18 cellular contexts compared by ENCODE assay signal in the genomic region with DNA sequence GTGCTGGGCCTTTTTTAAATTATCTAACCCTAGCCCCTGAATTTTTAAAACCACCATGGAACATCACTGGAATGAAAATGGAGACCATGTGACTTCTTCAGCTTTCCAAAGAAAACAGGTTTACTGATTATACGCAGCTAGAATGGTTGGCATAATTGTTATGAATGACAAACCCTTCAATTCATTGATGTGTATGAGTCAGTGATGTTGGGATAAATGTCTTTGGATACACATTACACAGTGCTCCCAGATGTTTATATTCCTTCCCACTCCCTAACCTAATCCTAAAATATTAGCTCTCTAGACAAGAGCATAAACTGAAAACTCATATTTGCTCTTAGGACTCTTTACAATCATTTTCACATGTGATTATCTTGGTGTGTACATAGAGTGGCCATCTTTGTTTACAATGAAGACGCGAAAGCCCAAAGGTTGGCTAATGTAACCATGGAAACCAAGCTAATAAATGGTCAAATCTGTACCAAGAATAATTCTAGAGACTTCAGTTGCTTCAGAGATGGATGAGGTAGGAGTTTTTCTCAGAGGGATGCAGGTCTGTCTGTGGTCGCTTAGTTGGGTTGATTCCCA.
DNase-seq lines count a peak whose midpoint lies in the region; ATAC-seq, FAIRE-seq and TF ChIP-seq lines count a peak whose summit lies in the region.
"Had no signal": no experiment of that assay in that cellular context is flagged by ENCODE, and none has a peak within 500 bp of the region (broad histone marks: within the 10 kb centered on the region; RNA-seq: fewer than 3 reads in every experiment).

No MANE protein-coding gene starts in this region.

- FAIRE-seq in A549 (lab: Jason Lieb, UNC), result no peak
- FAIRE-seq: GM19239, H54 had no signal

- H3K4me2 ChIP-seq in A549, result peak overlapping the region; percentile 17
- no peak overlapping the region for H3K4me2 ChIP-seq in PC-3 (ENCODE audit: low read length)
- no peak overlapping the region for H3K4me2 ChIP-seq in hepatocyte
- H3K4me2 ChIP-seq: BLaER1, PC-9 had no signal

- BruUV-seq in PC-3 (replicated peaks; lab: Mats Ljungman, UMichigan), result no TSS peak

- H3K9me2 ChIP-seq in PC-3 (replicated peaks; ENCODE audit: low read length) (no peaks in the 10 kb centered on the region), hepatocyte (replicated peaks; ENCODE audit: insufficient read depth) (no peaks in the 10 kb centered on the region)

- H3K27ac ChIP-seq in A549 (0 out of 6 replicates have a peak overlapping the region, but pooled peaks of 1 of the 2 experiments have one; percentile 18), HEK293 (ENCODE audit: extremely low read depth, low read depth, low read length) (no peak overlapping the region), PC-3 (ENCODE audit: low read length) (peak overlapping the region; percentile 38), hepatocyte (peak overlapping the region; percentile 10), stomach (no peak overlapping the region), upper lobe of right lung (no peak overlapping the region)
- H3K27ac ChIP-seq: BLaER1, PC-9 had no signal

- ATAC-seq in A549, result peak in 1 of 2 experiments; percentile 74; a peak in 3 of 6 replicates
- ATAC-seq in PC-3, result 0 out of 2 replicates have a peak, but pooled peaks have one; percentile 8
- no peak for ATAC-seq in upper lobe of right lung
- ATAC-seq: CD8-positive, alpha-beta T cell had no signal

- peaks cover 3% of the 10 kb centered on the region for H3F3A ChIP-seq in PC-3 (ENCODE audit: low read length, unreplicated experiment)

- H3K4me1 ChIP-seq in A549 (peaks cover 63% of the 10 kb centered on the region), HEK293 (ENCODE audit: control insufficient read depth, insufficient read depth, low read length) (peaks cover 9% of the 10 kb centered on the region), PC-3 (ENCODE audit: insufficient read depth, low read length) (peaks cover 23% of the 10 kb centered on the region), hepatocyte (ENCODE audit: insufficient read depth) (peaks cover 4% of the 10 kb centered on the region), stomach (peaks cover 0 to 6% (median 2%) of the 10 kb centered on the region in 4 donors), upper lobe of right lung (peaks cover 7% of the 10 kb centered on the region)
- H3K4me1 ChIP-seq: BLaER1 had no signal

- H3K9me3 ChIP-seq in A549 (no peaks in the 10 kb centered on the region), HEK293 (ENCODE audit: control insufficient read depth, insufficient read depth, low read depth, low read length) (no peaks in the 10 kb centered on the region), PC-3 (ENCODE audit: low read length) (no peaks in the 10 kb centered on the region), hepatocyte (ENCODE audit: low read depth) (no peaks in the 10 kb centered on the region), stomach (no peaks in the 10 kb centered on the region), upper lobe of right lung (no peaks in the 10 kb centered on the region)
- H3K9me3 ChIP-seq: BLaER1 had no signal

- WGBS in A549 (ENCODE audit: missing lambda C conversion rate), result 46% methylated on average over 4 of the region's 4 CpGs
- 65% methylated on average over 4 of the region's 4 CpGs for WGBS in hepatocyte (ENCODE audit: low lambda C conversion rate, missing lambda C conversion rate)
- 61 to 80% (median 71%) methylated on average over 4 of the region's 4 CpGs for WGBS in stomach, 5 donors

- CTCF ChIA-PET in A549 (lab: Yijun Ruan, JAX), result interaction anchor here (0.9 to 2.3 kb wide), 4 partner anchors 8 to 144 kb away, joined by 3 to 7 read pairs (median 3); no protein-coding TSS in a partner anchor
- CTCF ChIA-PET in HEK293 (lab: Yijun Ruan, JAX), result no interaction called here
- CTCF ChIA-PET in PC-3 (lab: Charles Lee), result no interaction called here

- no peak overlapping the region for H2AFZ ChIP-seq in PC-3 (ENCODE audit: low read length)
- no peak overlapping the region for H2AFZ ChIP-seq in hepatocyte
- H2AFZ ChIP-seq: PC-9 had no signal

- H4K20me1 ChIP-seq in PC-3 (ENCODE audit: low read length), result no peaks in the 10 kb centered on the region
- H4K20me1 ChIP-seq in hepatocyte (ENCODE audit: insufficient read depth, poor library complexity, severe bottlenecking), result no peaks in the 10 kb centered on the region
- H4K20me1 ChIP-seq: BLaER1 had no signal

- DNase-seq in A549 (ENCODE audit: low read depth in 1 of 2, low spot score in 1 of 2), result peak in 1 of 2 experiments; percentile 82
- peak; percentile 60 for DNase-seq in PC-3
- peak; percentile 51 for DNase-seq in hepatocyte (ENCODE audit: low spot score)
- DNase-seq in activated CD8-positive, alpha-beta memory T cell treated with anti-CD3 and anti-CD28 coated beads, Interleukin-2, amount 50 U/mL, for 4 hours, result no peak
- no peak for DNase-seq in stomach
- DNase-seq in NCI-H1436 treated with DMSO at 0.1 percent for 48 hours (lab: John Stamatoyannopoulos, UW), result no peak
- DNase-seq in upper lobe of right lung, result no peak
- DNase-seq: CD8-positive, alpha-beta T cell; MM.1S; NCI-H1092 treated with DMSO at 0.1 percent for 48 hours; NCI-H2171 treated with DMSO at 0.1 percent for 48 hours; NCI-H446 treated with DMSO at 0.1 percent for 48 hours; NCI-H774; PC-9 had no signal

- TF ChIP-seq POLR2A in A549 (IDR thresholded peaks at IDR 0.05; ENCODE audit: low read length) (no peak), stomach (IDR thresholded peaks at IDR 0.05) (no peak)

- TF ChIP-seq RAD21 in A549 (conservative IDR thresholded peaks at IDR 0.05 in 1 of 2, IDR thresholded peaks at IDR 0.05 in 1 of 2), result no peak

- intact Hi-C loops in PC-3 (cut with micrococcal nuclease), result loop anchor here (10.0 kb wide), 2 partner anchors 144 to 366 kb away; no protein-coding TSS in a partner anchor
- intact Hi-C loops in stomach (cut with DNase I; ENCODE audit: low total_unique reads), result no loop called here
- intact Hi-C loops in upper lobe of right lung (cut with DNase I), result no loop called here

- TF ChIP-seq CTCF in A549 (IDR thresholded peaks at IDR 0.05) (no peak), HEK293 (tag by site-specific recombination; IDR thresholded peaks at IDR 0.05) (no peak), PC-3 (conservative IDR thresholded peaks at IDR 0.05; ENCODE audit: low read depth, low read length) (no peak), hepatocyte (IDR thresholded peaks at IDR 0.05; ENCODE audit: poor library complexity) (no peak), stomach (IDR thresholded peaks at IDR 0.05) (no peak), upper lobe of right lung (IDR thresholded peaks at IDR 0.05) (no peak)

- no peak overlapping the region for H3K9ac ChIP-seq in PC-3 (ENCODE audit: low read length)
- H3K9ac ChIP-seq: BLaER1 had no signal

- H3K27me3 ChIP-seq in PC-3 (ENCODE audit: low read length) (no peaks in the 10 kb centered on the region), hepatocyte (no peaks in the 10 kb centered on the region), stomach (no peaks in the 10 kb centered on the region), upper lobe of right lung (no peaks in the 10 kb centered on the region)
- H3K27me3 ChIP-seq: BLaER1 had no signal

- H3K36me3 ChIP-seq in HEK293 (ENCODE audit: control insufficient read depth in 2 of 2, insufficient read depth in 1 of 2, low read length in 2 of 2), result no peaks in the 10 kb centered on the region
- H3K36me3 ChIP-seq in PC-3 (ENCODE audit: low read depth, low read length), result no peaks in the 10 kb centered on the region
- H3K36me3 ChIP-seq in hepatocyte (replicated peaks; ENCODE audit: insufficient read depth, low read depth), result no peaks in the 10 kb centered on the region
- H3K36me3 ChIP-seq in stomach, result no peaks in the 10 kb centered on the region
- H3K36me3 ChIP-seq in upper lobe of right lung, result no peaks in the 10 kb centered on the region
- H3K36me3 ChIP-seq: BLaER1 had no signal

- TF ChIP-seq EP300 in A549 (IDR thresholded peaks at IDR 0.05), result no peak
- no peak for TF ChIP-seq EP300 in stomach (IDR thresholded peaks at IDR 0.05)

- POLR2A ChIA-PET in A549 (lab: Yijun Ruan, JAX) (interaction anchor here (0.6 kb wide), 1 partner anchor 98 kb away, joined by 3 read pairs; no protein-coding TSS in a partner anchor), HEK293 (lab: Yijun Ruan, JAX) (no interaction called here), PC-3 (lab: Charles Lee; ENCODE audit: unreplicated experiment) (no interaction called here)

- H3K4me3 ChIP-seq in A549 (no peak overlapping the region), HEK293 (ENCODE audit: low read depth, low read length) (no peak overlapping the region), PC-3 (ENCODE audit: low read length) (no peak overlapping the region), hepatocyte (no peak overlapping the region), stomach (no peak overlapping the region), upper lobe of right lung (no peak overlapping the region)
- H3K4me3 ChIP-seq: BLaER1, PC-9 had no signal

- H3K79me2 ChIP-seq in PC-3 (ENCODE audit: low read length), result no peaks in the 10 kb centered on the region
- no peaks in the 10 kb centered on the region for H3K79me2 ChIP-seq in hepatocyte

TF ChIP-seq in A549, 52 proteins besides CTCF, POLR2A, EP300 and RAD21 (continues in another document):
- TF ChIP-seq BHLHE40 (IDR thresholded peaks at IDR 0.05; ENCODE audit: low read depth, low read length) (no peak), GATA3 (IDR thresholded peaks at IDR 0.05; ENCODE audit: borderline replicate concordance) (peak; percentile 68), NR3C1 (IDR thresholded peaks at IDR 0.05) (no peak), MAZ (IDR thresholded peaks at IDR 0.05; ENCODE audit: borderline replicate concordance, low read depth, low read length) (no peak), CEBPB (IDR thresholded peaks at IDR 0.05) (no peak), NPAS2 (CRISPR knock-in tag; IDR thresholded peaks at IDR 0.05; ENCODE audit: borderline replicate concordance) (no peak), ESRRA (IDR thresholded peaks at IDR 0.05; ENCODE audit: borderline replicate concordance, low read length) (no peak), FOSL2 (IDR thresholded peaks at IDR 0.05) (no peak), FOSL2 (CRISPR knock-in tag; IDR thresholded peaks at IDR 0.05) (peak; percentile 74)

TF ChIP-seq in HEK293, 187 proteins besides CTCF, POLR2A, EP300 and RAD21:
- peak; percentile 25; the same call in 1 of the 2 replicates for TF ChIP-seq ZNF629 (tag by site-specific recombination; IDR thresholded peaks at IDR 0.05)
- no peak for TF ChIP-seq ZNF433 (tag by site-specific recombination; IDR thresholded peaks at IDR 0.05; ENCODE audit: low read depth)
TF ChIP-seq in HEK293: peak in this region for 1.

Comparison
In these comparisons a context has a peak if more than half of its experiments do, and no peak if none do; other contexts are left out.
1. DNase-seq: peak in PC-3 (single experiment) and hepatocyte (single experiment); none in activated CD8-positive, alpha-beta memory T cell treated with anti-CD3 and anti-CD28 coated beads, Interleukin-2, amount 50 U/mL, for 4 hours (single experiment), stomach (single experiment), NCI-H1436 treated with DMSO at 0.1 percent for 48 hours (single experiment) and upper lobe of right lung (single experiment).
2. H3K27ac ChIP-seq: peak in PC-3 (single experiment) and hepatocyte (single experiment); none in HEK293 (single experiment), stomach (0 of 5) and upper lobe of right lung (single experiment).